9 cellular contexts compared by ENCODE assay signal in genomic region chr9:92501671-92502393, GRCh38. TPM values are rescaled to one million over a fixed set of nuclear protein-coding genes. Genes with fewer than 3 reads are reported as not detected.
A peak's percentile ranks its signal among the peaks of the same experiment; 100 is the strongest.
DNase-seq lines count a peak whose midpoint lies in the region; ATAC-seq and TF ChIP-seq lines count a peak whose summit lies in the region.
"Had no signal": no experiment of that assay in that cellular context is flagged by ENCODE, and none has a peak within 500 bp of the region (broad histone marks: within the 10 kb centered on the region; RNA-seq: fewer than 3 reads in every experiment).

No MANE protein-coding gene starts in this region.

- H3K4me2 ChIP-seq in Loucy (ENCODE audit: low read depth, low read length, poor library complexity, severe bottlenecking) = no peak overlapping the region
- H3K4me2 ChIP-seq in mesendoderm (ENCODE audit: low read length) = no peak overlapping the region

- H3K23ac ChIP-seq in mesendoderm (ENCODE audit: low read length) = no peak overlapping the region

- no peaks in the 10 kb centered on the region for H4K20me1 ChIP-seq in Loucy (ENCODE audit: insufficient read depth, low read length, poor library complexity, severe bottlenecking)

- H3K79me1 ChIP-seq in mesendoderm (ENCODE audit: low read length) = no peaks in the 10 kb centered on the region

- DNase-seq in SIG-M5 treated with dmso at 0.1 percent for 504 hours (lab: John Stamatoyannopoulos, UW; ENCODE audit: unreplicated experiment) (peak; percentile 52), SIG-M5 (lab: John Stamatoyannopoulos, UW) (no peak), chondrocyte (ENCODE audit: low spot score) (no peak), mesendoderm (peak; percentile 58), natural killer cell (no peak)

- H3K4me3 ChIP-seq in Loucy (ENCODE audit: low read length, poor library complexity, severe bottlenecking) = no peak overlapping the region
- no peak overlapping the region for H3K4me3 ChIP-seq in mesendoderm (ENCODE audit: low read length)

- H3K9ac ChIP-seq in Loucy (ENCODE audit: low read depth, low read length, poor library complexity, severe bottlenecking) (no peak overlapping the region), mesendoderm (ENCODE audit: low read length) (no peak overlapping the region)

- H3K27me3 Mint-ChIP-seq in chondrocyte (ENCODE audit: low read depth) = no peaks in the 10 kb centered on the region
- no peaks in the 10 kb centered on the region for H3K27me3 Mint-ChIP-seq in natural killer cell (ENCODE audit: low read depth in 2 of 2)
- H3K27me3 Mint-ChIP-seq: activated naive CD4-positive, alpha-beta T cell treated with anti-CD3 and anti-CD28 coated beads, Interleukin-2, amount 50 U/mL, for 24 hours had no signal

- no CpG with 5 or more reads among the region's 5 CpGs for WGBS in mesendoderm (ENCODE audit: extremely low coverage, insufficient coverage, low lambda C conversion rate)

- H3K4me3 Mint-ChIP-seq in chondrocyte (ENCODE audit: unreplicated experiment) (no peak overlapping the region), natural killer cell (no peak overlapping the region)
- H3K4me3 Mint-ChIP-seq: activated naive CD4-positive, alpha-beta T cell treated with anti-CD3 and anti-CD28 coated beads, Interleukin-2, amount 50 U/mL, for 24 hours had no signal

- no peaks in the 10 kb centered on the region for H3K4me1 ChIP-seq in Loucy (ENCODE audit: insufficient read depth, low read length, poor library complexity, severe bottlenecking)
- no peaks in the 10 kb centered on the region for H3K4me1 ChIP-seq in mesendoderm (ENCODE audit: control insufficient read depth, low read depth, low read length)

- no peak overlapping the region for H2BK5ac ChIP-seq in mesendoderm (ENCODE audit: low read length)

- H2BK15ac ChIP-seq in mesendoderm (replicated peaks; ENCODE audit: low read depth) = no peak overlapping the region

- ATAC-seq in natural killer cell (no peak), HG03457 (IDR thresholded peaks at IDR 0.05; ENCODE audit: unreplicated experiment) (no peak), GM18517 (IDR thresholded peaks at IDR 0.05; ENCODE audit: unreplicated experiment) (no peak)

- H2AFZ ChIP-seq in Loucy (ENCODE audit: low read length) = no peak overlapping the region

- H3K9me3 ChIP-seq in Loucy (ENCODE audit: insufficient read depth, low read depth, low read length) = no peaks in the 10 kb centered on the region

- H3K56ac ChIP-seq in mesendoderm (ENCODE audit: low read length) = no peak overlapping the region

- no peak overlapping the region for H4K8ac ChIP-seq in mesendoderm (ENCODE audit: low read depth, low read length)

- intact Hi-C loops in natural killer cell (cut with micrococcal nuclease) = no loop called here

- H2BK120ac ChIP-seq in mesendoderm (ENCODE audit: low read depth, low read length) = no peak overlapping the region

- H3K27ac ChIP-seq in mesendoderm (ENCODE audit: low read depth, low read length) = no peak overlapping the region

- no peaks in the 10 kb centered on the region for H3F3A ChIP-seq in Loucy (ENCODE audit: low read depth)

- H3K4ac ChIP-seq in mesendoderm (ENCODE audit: low read depth, low read length) = no peak overlapping the region

- H3K18ac ChIP-seq in mesendoderm (ENCODE audit: low read length) = no peak overlapping the region

- no peak overlapping the region for H4K5ac ChIP-seq in mesendoderm (ENCODE audit: low read length)

- H3K9me2 ChIP-seq in Loucy (replicated peaks; ENCODE audit: low read depth, low read length) = no peaks in the 10 kb centered on the region

- H3K79me2 ChIP-seq in Loucy (ENCODE audit: insufficient read depth, low read length) (no peaks in the 10 kb centered on the region), mesendoderm (ENCODE audit: control insufficient read depth, insufficient read depth, low read length) (no peaks in the 10 kb centered on the region)

- H3K27me3 ChIP-seq in Loucy (ENCODE audit: insufficient read depth, low read length, poor library complexity, severe bottlenecking) = no peaks in the 10 kb centered on the region
- H3K27me3 ChIP-seq in mesendoderm (ENCODE audit: insufficient read depth, low read length, poor library complexity) = no peaks in the 10 kb centered on the region

- no peak overlapping the region for H2AK5ac ChIP-seq in mesendoderm (ENCODE audit: low read length)

- no peaks in the 10 kb centered on the region for H3K9me3 Mint-ChIP-seq in chondrocyte (ENCODE audit: low read depth)
- no peaks in the 10 kb centered on the region for H3K9me3 Mint-ChIP-seq in natural killer cell
- H3K9me3 Mint-ChIP-seq: activated naive CD4-positive, alpha-beta T cell treated with anti-CD3 and anti-CD28 coated beads, Interleukin-2, amount 50 U/mL, for 24 hours had no signal

- peaks cover 78% of the 10 kb centered on the region for H3K4me1 Mint-ChIP-seq in chondrocyte (ENCODE audit: low read depth)
- no peaks in the 10 kb centered on the region for H3K4me1 Mint-ChIP-seq in natural killer cell
- H3K4me1 Mint-ChIP-seq: activated naive CD4-positive, alpha-beta T cell treated with anti-CD3 and anti-CD28 coated beads, Interleukin-2, amount 50 U/mL, for 24 hours had no signal

- H3K27ac Mint-ChIP-seq in chondrocyte (ENCODE audit: unreplicated experiment) (peak overlapping the region; percentile 84), natural killer cell (no peak overlapping the region)
- H3K27ac Mint-ChIP-seq: activated naive CD4-positive, alpha-beta T cell treated with anti-CD3 and anti-CD28 coated beads, Interleukin-2, amount 50 U/mL, for 24 hours had no signal

- H3K36me3 ChIP-seq in Loucy (ENCODE audit: insufficient read depth, low read length) = no peaks in the 10 kb centered on the region
- H3K36me3 ChIP-seq in mesendoderm (ENCODE audit: control insufficient read depth, insufficient read depth, low read length) = no peaks in the 10 kb centered on the region

- TF ChIP-seq CTCF in Loucy (conservative IDR thresholded peaks at IDR 0.05; ENCODE audit: low read length) (peak; percentile 80), chondrocyte (IDR thresholded peaks at IDR 0.05) (peak; percentile 69), natural killer cell (IDR thresholded peaks at IDR 0.05) (no peak)

- peaks cover 9% of the 10 kb centered on the region for H3K36me3 Mint-ChIP-seq in chondrocyte (ENCODE audit: low read depth)
- no peaks in the 10 kb centered on the region for H3K36me3 Mint-ChIP-seq in natural killer cell
- H3K36me3 Mint-ChIP-seq: activated naive CD4-positive, alpha-beta T cell treated with anti-CD3 and anti-CD28 coated beads, Interleukin-2, amount 50 U/mL, for 24 hours had no signal

RNA-seq across cellular contexts. Expression of gene ASPN, which starts 19.5 kb away (rescaled TPM):
- 335 to 385 TPM (median 376 TPM) in 3 replicates for total RNA-seq in chondrocyte
- polyA plus RNA-seq in mesendoderm (2013, experiment 1 of 2) = not detected
- not detected for polyA plus RNA-seq in mesendoderm (2013, experiment 2 of 2)
- total RNA-seq in natural killer cell = not detected

RNA-seq across cellular contexts. Expression of gene ECM2, which starts 34.0 kb away (rescaled TPM):
- total RNA-seq in chondrocyte (31.7 to 39.6 TPM (median 34.2 TPM) in 3 replicates), natural killer cell (not detected)
- polyA plus RNA-seq in mesendoderm (2013, experiment 1 of 2) = 0.03 TPM
- 0.01 TPM for polyA plus RNA-seq in mesendoderm (2013, experiment 2 of 2)

Comparison
In these comparisons a context has a peak if more than half of its experiments do, and no peak if none do; other contexts are left out.
1. DNase-seq: peak in SIG-M5 treated with dmso at 0.1 percent for 504 hours (single experiment) and mesendoderm (single experiment); none in SIG-M5 (single experiment), chondrocyte (single experiment) and natural killer cell (single experiment).
2. RNA of gene ASPN, which starts 19.5 kb away (total RNA-seq): 335 to 385 TPM in chondrocyte; not detected in natural killer cell; every median in the first group is over 100 times any median in the second.
3. RNA of gene ECM2, which starts 34.0 kb away (total RNA-seq): 31.7 to 39.6 TPM in chondrocyte; not detected in natural killer cell; every median in the first group is over 10 times any median in the second.